8 cellular contexts compared by ENCODE assay signal in the genomic region with DNA sequence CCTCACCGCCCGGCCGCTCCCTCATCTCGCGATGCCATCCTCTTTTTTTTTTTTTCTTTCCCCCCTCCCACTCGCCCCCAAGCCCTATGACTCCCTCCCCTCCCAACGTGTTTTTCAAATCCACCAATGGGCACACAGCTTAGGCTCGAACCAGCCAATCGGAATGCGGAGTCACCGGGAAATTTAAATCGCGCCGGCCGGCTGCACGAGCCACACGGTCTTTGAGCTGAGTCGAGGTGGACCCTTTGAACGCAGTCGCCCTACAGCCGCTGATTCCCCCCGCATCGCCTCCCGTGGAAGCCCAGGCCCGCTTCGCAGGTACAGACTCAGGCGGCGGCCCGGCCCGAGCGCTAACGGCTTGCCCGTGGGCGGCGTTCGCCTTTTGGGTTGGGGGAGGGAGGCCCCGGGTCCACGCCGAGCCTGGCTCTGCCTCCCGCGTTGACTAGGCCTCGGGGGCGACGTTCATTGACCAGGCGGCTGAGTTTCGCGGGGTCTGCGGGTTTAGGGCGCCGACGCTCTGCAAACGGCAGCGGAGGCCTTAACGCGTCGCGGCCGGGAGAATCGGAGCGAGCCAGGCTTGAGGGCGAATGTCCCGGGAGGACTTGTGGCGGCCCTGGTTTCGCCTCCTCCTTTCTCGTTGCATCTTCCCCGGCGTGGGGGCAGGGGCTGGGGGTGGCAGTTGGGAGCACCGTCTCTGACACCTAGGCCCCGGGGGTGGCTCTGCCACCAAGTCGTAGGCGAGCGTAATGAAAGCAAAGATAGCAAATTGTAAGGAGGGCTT.
A peak's percentile ranks its signal among the peaks of the same experiment; 100 is the strongest.
DNase-seq lines count a peak whose midpoint lies in the region; ATAC-seq lines count a peak whose summit lies in the region.

Gene KPNA2 (plus strand): TSS at position 213 of the 781 bp plus-strand sequence. CDS start 1,398 bp downstream, outside the sequence.

- H3K36me3 ChIP-seq in BLaER1, result peaks cover 39% of the 10 kb centered on the region

- H3K27me3 ChIP-seq in BLaER1, result no peaks in the 10 kb centered on the region

- H3K4me2 ChIP-seq in BLaER1, result peak within 1 kb of the TSS; percentile 83

- H3K4me1 ChIP-seq in BLaER1, result peaks cover 31% of the 10 kb centered on the region

- peak; percentile 94 for ATAC-seq in GM19328 (IDR thresholded peaks at IDR 0.05; ENCODE audit: unreplicated experiment)
- peak; percentile 72 for ATAC-seq in HG03469 (IDR thresholded peaks at IDR 0.05; ENCODE audit: unreplicated experiment)

- peak within 1 kb of the TSS; percentile 95 for H3K9ac ChIP-seq in BLaER1

- peaks cover 50% of the 10 kb centered on the region for H4K20me1 ChIP-seq in BLaER1

- peak within 1 kb of the TSS; percentile 82 for H3K4me3 ChIP-seq in BLaER1

- DNase-seq in NCI-H526 (lab: John Stamatoyannopoulos, UW) (peak; percentile 98 to 100), kidney tubule cell (ENCODE audit: low spot score) (peak; percentile 97)
- DNase-seq in activated CD4-positive, alpha-beta T cell treated with anti-CD3 and anti-CD28 coated beads for 48 hours, result peak; percentile 93
- DNase-seq in stimulated activated CD4-positive, alpha-beta T cell treated with anti-CD3 and anti-CD28 coated beads, Interleukin-1b, Interleukin-23, amount 100 ng/mL, for 1 hour (ENCODE audit: low read depth in 2 of 2), result peak; percentile 74 to 79

- H3K27ac ChIP-seq in BLaER1, result peak within 1 kb of the TSS; percentile 93
- peak within 1 kb of the TSS; percentile 41 for H3K27ac ChIP-seq in cingulate gyrus (ENCODE audit: low read depth, low read length)

- no peaks in the 10 kb centered on the region for H3K9me3 ChIP-seq in BLaER1

Comparison
In these comparisons a context has a peak if more than half of its experiments do, and no peak if none do; other contexts are left out.
1. Peak in every context shown above with its lines: DNase-seq, ATAC-seq, H3K4me3 ChIP-seq and H3K27ac ChIP-seq.